ENCODE assay signal across 29 cellular contexts in genomic region chr13:24123761-24124160, GRCh38.
"Had no signal": no experiment of that assay in that cellular context is flagged by ENCODE, and none has a peak within 500 bp of the region (broad histone marks: within the 10 kb centered on the region; RNA-seq: fewer than 3 reads in every experiment).

No MANE protein-coding gene starts in this region.

- ATAC-seq: left cardiac atrium; left lobe of liver; lower lobe of right lung; natural killer cell; pancreas; psoas muscle; sciatic nerve; stimulated activated naive CD8-positive, alpha-beta T cell treated with anti-CD3 and anti-CD28 coated beads, Interleukin-15, Interleukin-2, amounts not matched to agents 100 U/mL and 50 U/mL, for 24 hours had no signal

- H3K4me1 ChIP-seq: psoas muscle, testis, vagina had no signal

- H3K27ac Mint-ChIP-seq: mesothelial cell of epicardium; natural killer cell; nephron progenitor cell; stimulated activated naive B cell treated with anti-CD40 and anti-IgM and Interleukin-4, amounts not matched to agents 10 μg/mL and 1 μg/mL and 100 μg/mL, for 72 hours had no signal

- H3K4me3 ChIP-seq: lower lobe of right lung, pancreas, psoas muscle, skin epidermis, stomach, testis, thyroid gland, transverse colon, upper lobe of left lung, vagina had no signal

- H3K36me3 Mint-ChIP-seq: mesothelial cell of epicardium; naive B cell; natural killer cell; stimulated activated naive B cell treated with anti-CD40 and anti-IgM and Interleukin-4, amounts not matched to agents 10 μg/mL and 1 μg/mL and 100 μg/mL, for 72 hours had no signal

- H3K9me3 Mint-ChIP-seq: mesothelial cell of epicardium; naive B cell; natural killer cell; nephron progenitor cell; stimulated activated naive B cell treated with anti-CD40 and anti-IgM and Interleukin-4, amounts not matched to agents 10 μg/mL and 1 μg/mL and 100 μg/mL, for 72 hours had no signal

- H3K27ac ChIP-seq: lower lobe of right lung, pancreas, psoas muscle, skin epidermis, stomach, testis, thyroid gland, transverse colon, upper lobe of left lung, vagina had no signal

- H3K9me3 ChIP-seq: lower lobe of right lung, pancreas, psoas muscle, stomach, testis, thyroid gland, transverse colon, upper lobe of left lung, vagina had no signal

- H3K4me3 Mint-ChIP-seq: mesothelial cell of epicardium; naive B cell; natural killer cell; nephron progenitor cell; stimulated activated naive B cell treated with anti-CD40 and anti-IgM and Interleukin-4, amounts not matched to agents 10 μg/mL and 1 μg/mL and 100 μg/mL, for 72 hours had no signal

- H3K36me3 ChIP-seq: lower lobe of right lung, pancreas, stomach, thyroid gland, transverse colon, upper lobe of left lung, vagina had no signal

- DNase-seq: hippocampal formation; kidney glomerular epithelial cell; left cardiac atrium; lower lobe of right lung; mammary epithelial cell; mesendoderm; naive B cell; natural killer cell; nephron progenitor cell; nucleus accumbens; pancreas; posterior cingulate gyrus; psoas muscle; stimulated activated CD4-positive, alpha-beta T cell treated with anti-CD3 and anti-CD28 coated beads, Interleukin-12 subunit alpha, Interleukin-12 subunit beta, amount 100 ng/mL, for 4 hours; stimulated activated CD4-positive, alpha-beta T cell treated with anti-CD3 and anti-CD28 coated beads, Interleukin-15, amount 100 ng/mL, for 24 hours; stimulated activated CD4-positive, alpha-beta T cell treated with anti-CD3 and anti-CD28 coated beads, Interleukin-2, amount 100 ng/mL, for 24 hours; stimulated activated CD4-positive, alpha-beta T cell treated with anti-CD3 and anti-CD28 coated beads, Interleukin-4, amount 100 ng/mL, for 1 hour; stimulated activated naive B cell treated with anti-CD40 and anti-IgM and Interleukin-4, amounts not matched to agents 10 μg/mL and 1 μg/mL and 100 μg/mL, for 72 hours; stimulated activated naive CD8-positive, alpha-beta T cell treated with anti-CD3 and anti-CD28 coated beads, Interleukin-15, Interleukin-2, amounts not matched to agents 100 U/mL and 50 U/mL, for 24 hours; stomach; testis; thyroid gland; transverse colon; upper lobe of left lung had no signal

- H3K27me3 ChIP-seq: pancreas, stomach, testis, thyroid gland, transverse colon, upper lobe of left lung, vagina had no signal
